Comparison of ENCODE assay signal across 21 cellular contexts in genomic region chr5:154627711-154628678, GRCh38.
DNase-seq lines count a peak whose midpoint lies in the region; ATAC-seq and TF ChIP-seq lines count a peak whose summit lies in the region.
"Had no signal": no experiment of that assay in that cellular context is flagged by ENCODE, and none has a peak within 500 bp of the region (broad histone marks: within the 10 kb centered on the region; RNA-seq: fewer than 3 reads in every experiment).

No MANE protein-coding gene starts in this region.

- H3K4me1 ChIP-seq in adipocyte (ENCODE audit: control insufficient read depth, insufficient read depth, low read length) = peaks cover 39% of the 10 kb centered on the region
- H3K4me1 ChIP-seq in upper lobe of left lung = no peaks in the 10 kb centered on the region
- H3K4me1 ChIP-seq: colonic mucosa, transverse colon had no signal

- DNase-seq in Right ventricle myocardium inferior (ENCODE audit: missing footprints) = no peak
- no peak for DNase-seq in cardiac septum (ENCODE audit: low spot score)
- no peak for DNase-seq in adipocyte (ENCODE audit: low read depth)
- peak; percentile 37 for DNase-seq in left kidney (ENCODE audit: low read depth, low spot score)
- no peak for DNase-seq in upper lobe of left lung
- no peak for DNase-seq in NCI-H524 (lab: John Stamatoyannopoulos, UW)
- no peak for DNase-seq in HuH-7 (ENCODE audit: low spot score)
- DNase-seq in 8988T = no peak
- DNase-seq: activated naive CD4-positive, alpha-beta T cell treated with anti-CD3 and anti-CD28 coated beads, Interleukin-2, amount 50 U/mL, for 16 hours; CD4-positive, CD25-positive, alpha-beta regulatory T cell; colonic mucosa; DMS53; KBM-7; NCI-H1092 treated with DMSO at 0.1 percent for 48 hours; NCI-H2171; nephron progenitor cell; transverse colon had no signal

- peak overlapping the region; percentile 66 for H3K9ac ChIP-seq in adipocyte (ENCODE audit: low read length)

- ATAC-seq in Right ventricle myocardium inferior (peak; percentile 32), upper lobe of left lung (ENCODE audit: low FRiP score in 2 of 2) (peak; percentile 53 to 56)
- ATAC-seq: Panc1; stimulated activated memory B cell treated with anti-CD40 and anti-IgM and Interleukin-4, amounts not matched to agents 10 μg/mL and 1 μg/mL and 100 μg/mL, for 72 hours had no signal

- TF ChIP-seq CTCF in upper lobe of left lung (IDR thresholded peaks at IDR 0.05) = no peak

- H3K27me3 ChIP-seq in adipocyte (replicated peaks; ENCODE audit: control insufficient read depth, insufficient read depth, low read length) = no peaks in the 10 kb centered on the region
- H3K27me3 ChIP-seq in upper lobe of left lung = no peaks in the 10 kb centered on the region
- H3K27me3 ChIP-seq: colonic mucosa, transverse colon had no signal

- peak overlapping the region; percentile 31 for H3K4me3 ChIP-seq in adipocyte (ENCODE audit: low read length)
- no peak overlapping the region for H3K4me3 ChIP-seq in upper lobe of left lung
- H3K4me3 ChIP-seq: colonic mucosa, transverse colon had no signal

- H3K9me3 ChIP-seq in adipocyte (ENCODE audit: control insufficient read depth, low read length) = no peaks in the 10 kb centered on the region
- no peaks in the 10 kb centered on the region for H3K9me3 ChIP-seq in upper lobe of left lung
- H3K9me3 ChIP-seq: colonic mucosa, transverse colon had no signal

- H3K27ac ChIP-seq in upper lobe of left lung = peak overlapping the region in 1 of 4 donors; percentile 4
- H3K27ac ChIP-seq: colonic mucosa, epithelial cell of prostate, HL-60, transverse colon had no signal

- TF ChIP-seq EP300 in upper lobe of left lung (IDR thresholded peaks at IDR 0.05) = no peak

- TF ChIP-seq POLR2A in upper lobe of left lung (IDR thresholded peaks at IDR 0.05) = no peak

- WGBS in upper lobe of left lung, 2 donors = 49 to 64% methylated on average over 4 to 7 of the region's 7 CpGs

- intact Hi-C loops in Right ventricle myocardium inferior (cut with DNase I) = no loop called here
- intact Hi-C loops in cardiac septum (cut with DNase I) = no loop called here

- no peaks in the 10 kb centered on the region for H3K36me3 ChIP-seq in adipocyte (ENCODE audit: control insufficient read depth, insufficient read depth, low read length, severe bottlenecking)
- H3K36me3 ChIP-seq in upper lobe of left lung = no peaks in the 10 kb centered on the region
- H3K36me3 ChIP-seq: colonic mucosa, transverse colon had no signal
